In genomic region chr10:7185367-7185690, GRCh38 we compare ENCODE assay signal across 12 cellular contexts.
DNase-seq lines count a peak whose midpoint lies in the region; ATAC-seq, FAIRE-seq and TF ChIP-seq lines count a peak whose summit lies in the region.
"Had no signal": no experiment of that assay in that cellular context is flagged by ENCODE, and none has a peak within 500 bp of the region (broad histone marks: within the 10 kb centered on the region; RNA-seq: fewer than 3 reads in every experiment).

No MANE protein-coding gene starts in this region.

- H3K4me1 Mint-ChIP-seq in CD8-positive, alpha-beta memory T cell, result peaks cover 12 to 20% (median 14%) of the 10 kb centered on the region in 3 donors
- H3K4me1 Mint-ChIP-seq in activated CD8-positive, alpha-beta T cell treated with anti-CD3 and anti-CD28 coated beads for 36 hours (ENCODE audit: low read depth), result peaks cover 68% of the 10 kb centered on the region
- peaks cover 17 to 64% (median 42%) of the 10 kb centered on the region in 4 donors for H3K4me1 Mint-ChIP-seq in naive thymus-derived CD8-positive, alpha-beta T cell
- H3K4me1 Mint-ChIP-seq: neural progenitor cell had no signal

- peaks cover 27 to 76% (median 29%) of the 10 kb centered on the region in 3 donors for H3K36me3 Mint-ChIP-seq in CD8-positive, alpha-beta memory T cell
- H3K36me3 Mint-ChIP-seq in activated CD8-positive, alpha-beta T cell treated with anti-CD3 and anti-CD28 coated beads for 36 hours (ENCODE audit: low read depth), result peaks cover 72% of the 10 kb centered on the region
- H3K36me3 Mint-ChIP-seq in naive thymus-derived CD8-positive, alpha-beta T cell, result peaks cover 18 to 48% (median 38%) of the 10 kb centered on the region in 3 donors

- ATAC-seq in HG02885 (IDR thresholded peaks at IDR 0.05; ENCODE audit: poor library complexity, unreplicated experiment) (peak; percentile 52), SK-N-SH treated with all-trans-retinoic acid at 6 μM for 48 hours (no peak)
- peak; percentile 56 for ATAC-seq in activated CD8-positive, alpha-beta T cell treated with anti-CD3 and anti-CD28 coated beads for 36 hours
- peak; percentile 89 to 95 for ATAC-seq in naive thymus-derived CD8-positive, alpha-beta T cell

- peak in 1 of 5 donors; percentile 66 for DNase-seq in CD8-positive, alpha-beta memory T cell
- no peak for DNase-seq in activated CD8-positive, alpha-beta T cell treated with anti-CD3 and anti-CD28 coated beads for 36 hours
- peak in 4 of 10 donors; percentile 19 to 77 (median 64) for DNase-seq in naive thymus-derived CD8-positive, alpha-beta T cell
- DNase-seq in T1000 (lab: John Stamatoyannopoulos, UW), result no peak
- DNase-seq in frontal cortex (ENCODE audit: low spot score in 2 of 2), result no peak
- DNase-seq: Calu3, left cardiac atrium, NCI-H2171 had no signal

- no peaks in the 10 kb centered on the region for H3K27me3 ChIP-seq in CD8-positive, alpha-beta memory T cell (ENCODE audit: insufficient read depth, low read length, poor library complexity, severe bottlenecking)
- H3K27me3 ChIP-seq: breast epithelium, neural progenitor cell had no signal

- FAIRE-seq in frontal cortex (lab: Jason Lieb, UNC), result no peak

- TF ChIP-seq CTCF in activated CD8-positive, alpha-beta T cell treated with anti-CD3 and anti-CD28 coated beads for 36 hours (IDR thresholded peaks at IDR 0.05), result no peak

- H3K27ac ChIP-seq in CD8-positive, alpha-beta memory T cell (ENCODE audit: low read depth, low read length), result no peak overlapping the region
- H3K27ac ChIP-seq: breast epithelium, neural progenitor cell had no signal

- H3K4me3 ChIP-seq in CD8-positive, alpha-beta memory T cell (ENCODE audit: low read length), result no peak overlapping the region
- H3K4me3 ChIP-seq: breast epithelium, neural progenitor cell had no signal

- H3K27me3 Mint-ChIP-seq in CD8-positive, alpha-beta memory T cell, result peaks cover 0 to 1% of the 10 kb centered on the region in 2 donors
- H3K27me3 Mint-ChIP-seq in activated CD8-positive, alpha-beta T cell treated with anti-CD3 and anti-CD28 coated beads for 36 hours, result no peaks in the 10 kb centered on the region
- no peaks in the 10 kb centered on the region for H3K27me3 Mint-ChIP-seq in naive thymus-derived CD8-positive, alpha-beta T cell

- peaks cover 11% of the 10 kb centered on the region for H3K36me3 ChIP-seq in CD8-positive, alpha-beta memory T cell (ENCODE audit: insufficient read depth, low read length)
- H3K36me3 ChIP-seq: breast epithelium, neural progenitor cell had no signal

- peaks cover 17% of the 10 kb centered on the region for H3K4me1 ChIP-seq in CD8-positive, alpha-beta memory T cell (ENCODE audit: insufficient read depth, low read length)
- H3K4me1 ChIP-seq: breast epithelium had no signal

- CTCF ChIA-PET in CD8-positive, alpha-beta memory T cell (lab: Charles Lee), result no interaction called here
- CTCF ChIA-PET in activated CD8-positive, alpha-beta T cell treated with anti-CD3 and anti-CD28 coated beads for 36 hours (lab: Charles Lee), result interaction anchor here (1.2 to 1.3 kb wide), 2 partner anchors 74 to 265 kb away, joined by 3 read pairs; no protein-coding TSS in a partner anchor

- intact Hi-C loops in activated CD8-positive, alpha-beta T cell treated with anti-CD3 and anti-CD28 coated beads for 36 hours (cut with micrococcal nuclease), result loop anchor here (5.0 kb wide), 1 partner anchor 72 kb away; no protein-coding TSS in a partner anchor

- no peaks in the 10 kb centered on the region for H3K9me3 Mint-ChIP-seq in CD8-positive, alpha-beta memory T cell
- peaks cover 24% of the 10 kb centered on the region for H3K9me3 Mint-ChIP-seq in activated CD8-positive, alpha-beta T cell treated with anti-CD3 and anti-CD28 coated beads for 36 hours
- peaks cover 0 to 2% (median 0%) of the 10 kb centered on the region in 9 donors for H3K9me3 Mint-ChIP-seq in naive thymus-derived CD8-positive, alpha-beta T cell
- H3K9me3 Mint-ChIP-seq: neural progenitor cell had no signal

- no peak overlapping the region for H3K4me3 Mint-ChIP-seq in CD8-positive, alpha-beta memory T cell
- H3K4me3 Mint-ChIP-seq in activated CD8-positive, alpha-beta T cell treated with anti-CD3 and anti-CD28 coated beads for 36 hours, result no peak overlapping the region
- peak overlapping the region in 9 of 10 donors; percentile 45 to 84 (median 53) for H3K4me3 Mint-ChIP-seq in naive thymus-derived CD8-positive, alpha-beta T cell
- H3K4me3 Mint-ChIP-seq: neural progenitor cell had no signal

- POLR2A ChIA-PET in CD8-positive, alpha-beta memory T cell (lab: Charles Lee), result no interaction called here
- POLR2A ChIA-PET in activated CD8-positive, alpha-beta T cell treated with anti-CD3 and anti-CD28 coated beads for 36 hours (lab: Charles Lee), result interaction anchor here (0.6 to 2.7 kb wide), 5 partner anchors 10 to 259 kb away, joined by 3 to 7 read pairs (median 3); partner anchors contain the start of gene SFMBT2
- POLR2A ChIA-PET in naive thymus-derived CD8-positive, alpha-beta T cell (lab: Charles Lee), result interaction anchor here (0.7 kb wide), 1 partner anchor 299 kb away, joined by 4 read pairs; no protein-coding TSS in a partner anchor

- no peaks in the 10 kb centered on the region for H3K9me3 ChIP-seq in CD8-positive, alpha-beta memory T cell (ENCODE audit: low read length)
- H3K9me3 ChIP-seq: breast epithelium had no signal

- H3K27ac Mint-ChIP-seq in CD8-positive, alpha-beta memory T cell, result peak overlapping the region in 5 of 8 donors; percentile 27 to 61 (median 32)
- H3K27ac Mint-ChIP-seq in activated CD8-positive, alpha-beta T cell treated with anti-CD3 and anti-CD28 coated beads for 36 hours, result peak overlapping the region; percentile 71
- H3K27ac Mint-ChIP-seq in naive thymus-derived CD8-positive, alpha-beta T cell, result peak overlapping the region; percentile 21 to 94 (median 83)
- H3K27ac Mint-ChIP-seq: neural progenitor cell had no signal

TF ChIP-seq in SK-N-SH treated with all-trans-retinoic acid at 6 μM for 48 hours, 23 proteins besides CTCF, POLR2A, EP300 and RAD21:
- TF ChIP-seq CSDC2 (CRISPR knock-in tag; IDR thresholded peaks at IDR 0.05) (no peak), ZFP3 (CRISPR knock-in tag; IDR thresholded peaks at IDR 0.05) (no peak), BACH2 (CRISPR knock-in tag; IDR thresholded peaks at IDR 0.05; ENCODE audit: borderline replicate concordance) (no peak), ZNF70 (CRISPR knock-in tag; IDR thresholded peaks at IDR 0.05) (no peak), SNAI2 (CRISPR knock-in tag; IDR thresholded peaks at IDR 0.05) (no peak), TOX (CRISPR knock-in tag; IDR thresholded peaks at IDR 0.05; ENCODE audit: borderline replicate concordance) (no peak), ARNTL (CRISPR knock-in tag; IDR thresholded peaks at IDR 0.05; ENCODE audit: borderline replicate concordance, low read depth) (no peak)
- TF ChIP-seq, protein P1, sequence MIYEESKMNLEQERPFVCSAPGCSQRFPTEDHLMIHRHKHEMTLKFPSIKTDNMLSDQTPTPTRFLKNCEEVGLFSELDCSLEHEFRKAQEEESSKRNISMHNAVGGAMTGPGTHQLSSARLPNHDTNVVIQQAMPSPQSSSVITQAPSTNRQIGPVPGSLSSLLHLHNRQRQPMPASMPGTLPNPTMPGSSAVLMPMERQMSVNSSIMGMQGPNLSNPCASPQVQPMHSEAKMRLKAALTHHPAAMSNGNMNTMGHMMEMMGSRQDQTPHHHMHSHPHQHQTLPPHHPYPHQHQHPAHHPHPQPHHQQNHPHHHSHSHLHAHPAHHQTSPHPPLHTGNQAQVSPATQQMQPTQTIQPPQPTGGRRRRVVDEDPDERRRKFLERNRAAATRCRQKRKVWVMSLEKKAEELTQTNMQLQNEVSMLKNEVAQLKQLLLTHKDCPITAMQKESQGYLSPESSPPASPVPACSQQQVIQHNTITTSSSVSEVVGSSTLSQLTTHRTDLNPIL (CRISPR knock-in tag; IDR thresholded peaks at IDR 0.05; ENCODE audit: low read depth), result no peak
TF ChIP-seq in SK-N-SH treated with all-trans-retinoic acid at 6 μM for 48 hours: peak in this region for 0.

Comparison
In these comparisons a context has a peak if more than half of its experiments do, and no peak if none do; other contexts are left out.
1. H3K27ac Mint-ChIP-seq: peak in every context shown above with its lines; median percentile 83 in naive thymus-derived CD8-positive, alpha-beta T cell; 71 in activated CD8-positive, alpha-beta T cell treated with anti-CD3 and anti-CD28 coated beads for 36 hours; 32 in CD8-positive, alpha-beta memory T cell.
2. H3K4me3 Mint-ChIP-seq: peak in naive thymus-derived CD8-positive, alpha-beta T cell (9 of 10); none in CD8-positive, alpha-beta memory T cell (0 of 7) and activated CD8-positive, alpha-beta T cell treated with anti-CD3 and anti-CD28 coated beads for 36 hours (single experiment).